8 cellular contexts compared by ENCODE assay signal in the genomic region with DNA sequence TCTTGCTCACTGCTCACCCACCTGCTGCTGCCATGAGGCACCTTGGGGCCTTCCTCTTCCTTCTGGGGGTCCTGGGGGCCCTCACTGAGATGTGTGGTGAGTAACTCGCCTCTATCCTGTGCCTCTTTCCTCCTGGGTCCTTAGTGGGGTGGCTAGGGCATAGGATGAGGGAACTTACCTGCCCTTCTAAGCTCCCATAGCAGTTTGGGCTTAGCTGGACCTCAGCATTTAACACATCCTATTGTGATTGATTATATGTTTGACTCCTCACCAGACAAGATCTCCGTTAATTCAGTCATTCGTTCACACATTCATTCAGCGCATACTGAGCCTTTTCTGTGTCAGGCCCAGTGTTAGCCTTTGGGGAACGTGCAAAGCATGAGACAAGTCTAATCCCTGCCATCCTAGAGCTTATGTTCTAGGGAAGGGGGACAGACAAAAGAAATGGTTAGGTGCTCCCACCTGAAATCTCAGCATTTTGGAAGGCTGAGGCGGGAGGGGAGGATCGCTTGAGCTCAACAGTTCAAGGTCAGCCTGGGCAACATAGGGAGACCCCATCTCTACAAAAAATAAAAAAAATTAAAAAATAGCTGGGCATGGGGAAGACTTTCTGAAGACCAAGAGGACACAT. TPM values are rescaled to one million over a fixed set of nuclear protein-coding genes. Genes with fewer than 3 reads are reported as not detected.
DNase-seq lines count a peak whose midpoint lies in the region; ATAC-seq and TF ChIP-seq lines count a peak whose summit lies in the region.

No MANE protein-coding gene starts in this region.

- H3K27me3 ChIP-seq in body of pancreas (no peaks in the 10 kb centered on the region), lung (ENCODE audit: control insufficient read depth, insufficient read depth) (no peaks in the 10 kb centered on the region), tibial nerve (no peaks in the 10 kb centered on the region)

- H3K36me3 Mint-ChIP-seq in activated T-cell treated with anti-CD3 and anti-CD28 coated beads, Interleukin-2, amount 50 U/mL, for 72 hours (ENCODE audit: insufficient read depth in 2 of 2): no peaks in the 10 kb centered on the region

- 65 to 74% methylated on average over 7 of the region's 7 CpGs for WGBS in body of pancreas, 2 donors
- 75 to 82% methylated on average over 7 of the region's 7 CpGs for WGBS in lung, 2 donors
- WGBS in tibial nerve, 2 donors: 71 to 73% methylated on average over 7 of the region's 7 CpGs

- no peak for TF ChIP-seq POLR2A in body of pancreas (IDR thresholded peaks at IDR 0.05)
- TF ChIP-seq POLR2A in tibial nerve (IDR thresholded peaks at IDR 0.05): no peak

- DNase-seq in activated T-cell treated with anti-CD3 and anti-CD28 coated beads, Interleukin-2, amount 50 U/mL, for 72 hours: no peak
- DNase-seq in activated T-cell treated with anti-CD3 and anti-CD28 coated beads for 4 hours (no peak), body of pancreas (no peak), lung (ENCODE audit: low spot score) (no peak), tibial nerve (ENCODE audit: low spot score in 2 of 2) (no peak), OCI-M1 (lab: John Stamatoyannopoulos, UW) (no peak)
- no peak for DNase-seq in stimulated activated CD4-positive, alpha-beta T cell treated with anti-CD3 and anti-CD28 coated beads, Interleukin-15, amount 100 ng/mL, for 24 hours

- H3K4me3 Mint-ChIP-seq in activated T-cell treated with anti-CD3 and anti-CD28 coated beads, Interleukin-2, amount 50 U/mL, for 72 hours: peak overlapping the region; percentile 72 to 91

- H3K4me1 Mint-ChIP-seq in activated T-cell treated with anti-CD3 and anti-CD28 coated beads, Interleukin-2, amount 50 U/mL, for 72 hours (ENCODE audit: low read depth): peaks cover 49% of the 10 kb centered on the region

- H3K9me3 Mint-ChIP-seq in activated T-cell treated with anti-CD3 and anti-CD28 coated beads, Interleukin-2, amount 50 U/mL, for 72 hours: no peaks in the 10 kb centered on the region

- peak overlapping the region; percentile 75 to 86 (median 80) for H3K27ac ChIP-seq in body of pancreas
- peak overlapping the region; percentile 67 to 90 for H3K27ac ChIP-seq in lung (ENCODE audit: low read depth in 1 of 2, low read length in 1 of 2)
- H3K27ac ChIP-seq in tibial nerve: peak overlapping the region; percentile 38 to 81 (median 78)

- TF ChIP-seq EP300 in tibial nerve (IDR thresholded peaks at IDR 0.05): no peak

- intact Hi-C loops in body of pancreas (cut with DNase I): no loop called here

- H3K27me3 Mint-ChIP-seq in activated T-cell treated with anti-CD3 and anti-CD28 coated beads, Interleukin-2, amount 50 U/mL, for 72 hours (ENCODE audit: low read depth): no peaks in the 10 kb centered on the region

- H3K4me1 ChIP-seq in body of pancreas (peaks cover 25% of the 10 kb centered on the region), lung (ENCODE audit: control insufficient read depth in 2 of 2, insufficient read depth in 2 of 2, low read length in 2 of 2) (peaks cover 3 to 13% of the 10 kb centered on the region in 2 donors), tibial nerve (peaks cover 0 to 46% (median 18%) of the 10 kb centered on the region in 4 donors)

- no peaks in the 10 kb centered on the region for H3K36me3 ChIP-seq in body of pancreas (replicated peaks in 1 of 2; ENCODE audit: insufficient read depth in 1 of 2, low read depth in 2 of 2)
- peaks cover 0 to 3% of the 10 kb centered on the region in 2 donors for H3K36me3 ChIP-seq in lung (ENCODE audit: control insufficient read depth in 2 of 2, insufficient read depth in 2 of 2, low read length in 2 of 2)
- peaks cover 0 to 17% (median 0%) of the 10 kb centered on the region in 3 donors for H3K36me3 ChIP-seq in tibial nerve

- no peak for TF ChIP-seq CTCF in body of pancreas (IDR thresholded peaks at IDR 0.05)
- TF ChIP-seq CTCF in lung (IDR thresholded peaks at IDR 0.05; ENCODE audit: control extremely low read depth, extremely low read depth): no peak
- TF ChIP-seq CTCF in tibial nerve (IDR thresholded peaks at IDR 0.05): no peak

- peak overlapping the region in 1 of 2 donors; percentile 34 for H3K4me3 ChIP-seq in body of pancreas
- H3K4me3 ChIP-seq in lung: peak overlapping the region; percentile 30
- H3K4me3 ChIP-seq in tibial nerve: peak overlapping the region; percentile 46 to 70 (median 54)

- no peak for ATAC-seq in activated T-cell treated with anti-CD3 and anti-CD28 coated beads, Interleukin-2, amount 50 U/mL, for 72 hours (replicated peaks in 1 of 2)
- ATAC-seq in body of pancreas (peak; percentile 5), lung (ENCODE audit: insufficient read depth, low FRiP score) (no peak), GM21390 (IDR thresholded peaks at IDR 0.05; ENCODE audit: unreplicated experiment) (no peak)

- H3K9me3 ChIP-seq in body of pancreas: no peaks in the 10 kb centered on the region
- no peaks in the 10 kb centered on the region for H3K9me3 ChIP-seq in lung (ENCODE audit: control insufficient read depth in 2 of 2, insufficient read depth in 1 of 2, low read length in 1 of 2)
- H3K9me3 ChIP-seq in tibial nerve: no peaks in the 10 kb centered on the region

- no peak overlapping the region for H3K27ac Mint-ChIP-seq in activated T-cell treated with anti-CD3 and anti-CD28 coated beads, Interleukin-2, amount 50 U/mL, for 72 hours

RNA-seq across cellular contexts. Expression of a gene that starts 0.4 kb away (rescaled TPM):
- 1 to 10 TPM in 1 of 2 donors, under 1 TPM in 1; 0.44 to 1.3 TPM for total RNA-seq in activated T-cell treated with anti-CD3 and anti-CD28 coated beads, Interleukin-2, amount 50 U/mL, for 72 hours
- total RNA-seq in body of pancreas (10 to 100 TPM; 14.8 to 16.3 TPM), lung (10 to 100 TPM; 21.4 to 39.9 TPM), tibial nerve (10 to 100 TPM; 38.2 to 56.1 (median 43.8) TPM)
- 10 to 100 TPM; 10.6 to 60.9 TPM for polyA plus RNA-seq in lung

RNA-seq across cellular contexts. Expression of a gene that starts 15.7 kb away (rescaled TPM):
- 10 to 100 TPM; 75.7 to 90.4 TPM for total RNA-seq in activated T-cell treated with anti-CD3 and anti-CD28 coated beads, Interleukin-2, amount 50 U/mL, for 72 hours
- total RNA-seq in body of pancreas (10 to 100 TPM; 45.5 to 50.1 TPM), lung (10 to 100 TPM; 34.4 to 76.5 TPM), tibial nerve (10 to 100 TPM; 53.9 to 74.7 (median 70.3) TPM)
- polyA plus RNA-seq in lung: 10 to 100 TPM; 68.9 to 77.2 TPM

RNA-seq across cellular contexts. Expression of a gene that starts 28.2 kb away (rescaled TPM):
- total RNA-seq in activated T-cell treated with anti-CD3 and anti-CD28 coated beads, Interleukin-2, amount 50 U/mL, for 72 hours: 1 to 10 TPM; 6.6 to 8.8 TPM
- 1 to 10 TPM in 1 of 2 donors, under 1 TPM in 1; 0.99 to 3.4 TPM for total RNA-seq in body of pancreas
- 1 to 10 TPM; 1.6 to 4.8 TPM for total RNA-seq in lung
- polyA plus RNA-seq in lung: 1 to 10 TPM; 2.1 to 4.4 TPM
- total RNA-seq in tibial nerve: 10 to 100 TPM in 1 of 4 donors, 1 to 10 TPM in 3; 6.1 to 15.0 (median 7.3) TPM

RNA-seq across cellular contexts. Expression of a gene that starts 33.0 kb away (rescaled TPM):
- total RNA-seq in activated T-cell treated with anti-CD3 and anti-CD28 coated beads, Interleukin-2, amount 50 U/mL, for 72 hours: 1 to 10 TPM; 1.1 to 1.7 TPM
- total RNA-seq in body of pancreas: 10 to 100 TPM in 1 of 2 donors, 1 to 10 TPM in 1; 3.4 to 13.8 TPM
- total RNA-seq in lung: 1 to 10 TPM; 3.5 to 4.0 TPM
- 1 to 10 TPM in 1 of 2 donors, under 1 TPM in 1; 0.72 to 3.3 TPM for polyA plus RNA-seq in lung
- total RNA-seq in tibial nerve: 10 to 100 TPM; 17.4 to 22.2 (median 18.8) TPM

Comparison
In these comparisons a context has a peak if more than half of its experiments do, and no peak if none do; other contexts are left out.
1. RNA of a gene that starts 0.4 kb away (total RNA-seq): 38.2 to 56.1 TPM in tibial nerve, 21.4 to 39.9 TPM in lung and 14.8 to 16.3 TPM in body of pancreas; 0.44 to 1.3 TPM in activated T-cell treated with anti-CD3 and anti-CD28 coated beads, Interleukin-2, amount 50 U/mL, for 72 hours; every median in the first group is over 4 times any median in the second.
2. Peak in every context shown above with its lines, with median percentiles within 50 percentile points of each other: H3K27ac ChIP-seq.